Comparison of ENCODE assay signal across 9 cellular contexts in genomic region chr14:68633131-68633991, GRCh38.
DNase-seq lines count a peak whose midpoint lies in the region; ATAC-seq and TF ChIP-seq lines count a peak whose summit lies in the region.
"Had no signal": no experiment of that assay in that cellular context is flagged by ENCODE, and none has a peak within 500 bp of the region (broad histone marks: within the 10 kb centered on the region; RNA-seq: fewer than 3 reads in every experiment).

No MANE protein-coding gene starts in this region.

- no peak overlapping the region for H3K4me3 Mint-ChIP-seq in GM23338
- H3K4me3 Mint-ChIP-seq: HFFc6 had no signal

- H3K9me3 Mint-ChIP-seq in GM23338, result no peaks in the 10 kb centered on the region
- H3K9me3 Mint-ChIP-seq: HFFc6 had no signal

- H3F3A ChIP-seq in GM23338 (replicated peaks; ENCODE audit: low read depth), result no peaks in the 10 kb centered on the region

- ATAC-seq in GM23338, result no peak

- no peaks in the 10 kb centered on the region for H3K9me2 ChIP-seq in GM23338 (ENCODE audit: insufficient read depth)

- H3K36me3 Mint-ChIP-seq in GM23338 (ENCODE audit: low read depth), result no peaks in the 10 kb centered on the region

- TF ChIP-seq CTCF in GM23338 (conservative IDR thresholded peaks at IDR 0.05; ENCODE audit: low read depth in 2 of 2), result no peak

- DNase-seq in GM23338 (ENCODE audit: low spot score) (no peak), caudate nucleus (lab: John Stamatoyannopoulos, UW) (peak in 56 of 61 donors; percentile 39 to 93 (median 76)), left kidney (ENCODE audit: low read depth, low spot score) (peak; percentile 83), T-helper 1 cell (no peak), HPDE6-E6E7 (ENCODE audit: extremely low spot score) (no peak), GDM1 (lab: John Stamatoyannopoulos, UW) (no peak)
- no peak for DNase-seq in NK-92 treated with Interleukin-12 subunit alpha and Interleukin-12 subunit beta, amount 100 ng/mL, for 24 hours (lab: John Stamatoyannopoulos, UW)
- DNase-seq: HFFc6 had no signal

- H3K27ac Mint-ChIP-seq in GM23338, result peak overlapping the region; percentile 62; the same call in 1 of the 2 replicates
- H3K27ac Mint-ChIP-seq: HFFc6 had no signal

- peaks cover 15% of the 10 kb centered on the region for H3K4me1 ChIP-seq in GM23338 (ENCODE audit: insufficient read depth)

- H3K4me2 ChIP-seq in GM23338, result no peak overlapping the region

- H4K20me1 ChIP-seq in GM23338 (replicated peaks; ENCODE audit: insufficient read depth), result no peaks in the 10 kb centered on the region

- H2AFZ ChIP-seq in GM23338, result no peak overlapping the region

- H3K27ac ChIP-seq in GM23338 (ENCODE audit: low read depth), result no peak overlapping the region
- H3K27ac ChIP-seq in caudate nucleus (ENCODE audit: low read depth, low read length), result peak overlapping the region; percentile 99
- peak overlapping the region in 18 of 21 experiments; percentile 9 to 78 (median 63) for H3K27ac ChIP-seq in skin epidermis

- H3K36me3 ChIP-seq in GM23338 (ENCODE audit: insufficient read depth), result no peaks in the 10 kb centered on the region

- H3K4me1 Mint-ChIP-seq in GM23338, result peaks cover 32% of the 10 kb centered on the region

- H3K4me3 ChIP-seq in GM23338 (no peak overlapping the region), skin epidermis (no peak overlapping the region)

- peaks cover 12% of the 10 kb centered on the region for H3K27me3 Mint-ChIP-seq in GM23338 (ENCODE audit: insufficient read depth, low read depth, poor library complexity)

- H3K79me2 ChIP-seq in GM23338 (replicated peaks; ENCODE audit: insufficient read depth), result no peaks in the 10 kb centered on the region

- H3K27me3 ChIP-seq in GM23338 (ENCODE audit: insufficient read depth), result no peaks in the 10 kb centered on the region

TF ChIP-seq in GM23338, 12 proteins besides CTCF, POLR2A, EP300 and RAD21:
- TF ChIP-seq NANOG (IDR thresholded peaks at IDR 0.05; ENCODE audit: borderline replicate concordance) (no peak), ZNF331 (CRISPR knock-in tag; IDR thresholded peaks at IDR 0.05; ENCODE audit: low read depth) (no peak), JUNB (IDR thresholded peaks at IDR 0.05; ENCODE audit: unreplicated experiment) (no peak), EZH2phosphoT487 (IDR thresholded peaks at IDR 0.05; ENCODE audit: unreplicated experiment) (no peak), POLR2AphosphoS5 (IDR thresholded peaks at IDR 0.05; ENCODE audit: low read depth) (no peak), EZH2 (IDR thresholded peaks at IDR 0.05; ENCODE audit: low read depth, unreplicated experiment) (no peak), ZNF462 (CRISPR knock-in tag; IDR thresholded peaks at IDR 0.05) (no peak), STAT1 (IDR thresholded peaks at IDR 0.05; ENCODE audit: unreplicated experiment) (no peak), CREB1 (CRISPR knock-in tag; IDR thresholded peaks at IDR 0.05; ENCODE audit: low read depth) (no peak), ETS1 (IDR thresholded peaks at IDR 0.05) (no peak)
- TF ChIP-seq, protein P1, sequence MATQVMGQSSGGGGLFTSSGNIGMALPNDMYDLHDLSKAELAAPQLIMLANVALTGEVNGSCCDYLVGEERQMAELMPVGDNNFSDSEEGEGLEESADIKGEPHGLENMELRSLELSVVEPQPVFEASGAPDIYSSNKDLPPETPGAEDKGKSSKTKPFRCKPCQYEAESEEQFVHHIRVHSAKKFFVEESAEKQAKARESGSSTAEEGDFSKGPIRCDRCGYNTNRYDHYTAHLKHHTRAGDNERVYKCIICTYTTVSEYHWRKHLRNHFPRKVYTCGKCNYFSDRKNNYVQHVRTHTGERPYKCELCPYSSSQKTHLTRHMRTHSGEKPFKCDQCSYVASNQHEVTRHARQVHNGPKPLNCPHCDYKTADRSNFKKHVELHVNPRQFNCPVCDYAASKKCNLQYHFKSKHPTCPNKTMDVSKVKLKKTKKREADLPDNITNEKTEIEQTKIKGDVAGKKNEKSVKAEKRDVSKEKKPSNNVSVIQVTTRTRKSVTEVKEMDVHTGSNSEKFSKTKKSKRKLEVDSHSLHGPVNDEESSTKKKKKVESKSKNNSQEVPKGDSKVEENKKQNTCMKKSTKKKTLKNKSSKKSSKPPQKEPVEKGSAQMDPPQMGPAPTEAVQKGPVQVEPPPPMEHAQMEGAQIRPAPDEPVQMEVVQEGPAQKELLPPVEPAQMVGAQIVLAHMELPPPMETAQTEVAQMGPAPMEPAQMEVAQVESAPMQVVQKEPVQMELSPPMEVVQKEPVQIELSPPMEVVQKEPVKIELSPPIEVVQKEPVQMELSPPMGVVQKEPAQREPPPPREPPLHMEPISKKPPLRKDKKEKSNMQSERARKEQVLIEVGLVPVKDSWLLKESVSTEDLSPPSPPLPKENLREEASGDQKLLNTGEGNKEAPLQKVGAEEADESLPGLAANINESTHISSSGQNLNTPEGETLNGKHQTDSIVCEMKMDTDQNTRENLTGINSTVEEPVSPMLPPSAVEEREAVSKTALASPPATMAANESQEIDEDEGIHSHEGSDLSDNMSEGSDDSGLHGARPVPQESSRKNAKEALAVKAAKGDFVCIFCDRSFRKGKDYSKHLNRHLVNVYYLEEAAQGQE (IDR thresholded peaks at IDR 0.05; ENCODE audit: unreplicated experiment), result no peak

Comparison
In these comparisons a context has a peak if more than half of its experiments do, and no peak if none do; other contexts are left out.
1. DNase-seq: peak in caudate nucleus (56 of 61) and left kidney (single experiment); none in GM23338 (single experiment), T-helper 1 cell (0 of 5), NK-92 treated with Interleukin-12 subunit alpha and Interleukin-12 subunit beta, amount 100 ng/mL, for 24 hours (single experiment), HPDE6-E6E7 (single experiment) and GDM1 (single experiment).